In the genomic region with DNA sequence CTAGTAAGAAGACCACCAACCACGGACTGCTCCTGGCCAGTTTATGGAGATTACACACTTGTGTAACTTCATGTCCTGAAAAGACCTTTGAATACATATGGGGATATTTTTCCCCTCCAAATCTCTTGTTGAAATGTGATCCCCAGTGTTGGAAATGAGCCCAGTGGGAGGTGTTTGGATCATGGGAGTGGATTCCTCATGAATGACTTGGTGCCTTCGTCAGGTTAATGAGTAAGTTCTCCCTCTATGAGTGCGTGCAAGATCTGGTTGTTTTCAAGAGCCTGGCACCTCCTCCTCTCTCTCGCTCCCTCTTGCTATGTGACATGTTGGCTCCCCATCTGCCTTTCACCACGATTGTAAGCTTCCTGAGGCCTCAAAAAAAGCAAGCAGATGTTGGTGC, we compare ENCODE assay signal across 13 cellular contexts.
DNase-seq lines count a peak whose midpoint lies in the region; ATAC-seq and TF ChIP-seq lines count a peak whose summit lies in the region.
"Had no signal": no experiment of that assay in that cellular context is flagged by ENCODE, and none has a peak within 500 bp of the region (broad histone marks: within the 10 kb centered on the region; RNA-seq: fewer than 3 reads in every experiment).

No MANE protein-coding gene starts in this region.

- no peak for TF ChIP-seq CTCF in left ventricle myocardium inferior (IDR thresholded peaks at IDR 0.05; ENCODE audit: borderline replicate concordance)
- no peak for TF ChIP-seq CTCF in fibroblast of pulmonary artery (IDR thresholded peaks at IDR 0.05; ENCODE audit: low read length, missing control alignments)

- peak overlapping the region; percentile 75 for H3K27ac ChIP-seq in left ventricle myocardium inferior (replicated peaks)

- no peaks in the 10 kb centered on the region for H3K9me3 ChIP-seq in left ventricle myocardium inferior (replicated peaks)

- no peak overlapping the region for H3K4me3 ChIP-seq in left ventricle myocardium inferior
- no peak overlapping the region for H3K4me3 ChIP-seq in fibroblast of pulmonary artery (replicated peaks; ENCODE audit: low read depth, low read length)

- DNase-seq in left ventricle myocardium inferior (no peak), Right ventricle myocardium inferior (ENCODE audit: missing footprints) (no peak), fibroblast of pulmonary artery (ENCODE audit: low read depth) (peak; percentile 85), stromal cell of bone marrow (ENCODE audit: low read depth) (peak; percentile 31), GF-D8 (lab: John Stamatoyannopoulos, UW) (no peak), T-helper 1 cell (no peak), NCI-H1417 (lab: John Stamatoyannopoulos, UW) (no peak)
- DNase-seq: activated gamma-delta T cell treated with Interleukin-2 at 50 U/mL for 16 hours; NCI-H2107; stimulated activated CD4-positive, alpha-beta T cell treated with anti-CD3 and anti-CD28 coated beads, Interleukin-15, amount 100 ng/mL, for 24 hours; T-helper 17 cell had no signal

- no peaks in the 10 kb centered on the region for H3K36me3 ChIP-seq in left ventricle myocardium inferior

- H3K27me3 ChIP-seq in left ventricle myocardium inferior (ENCODE audit: low read depth): no peaks in the 10 kb centered on the region

- intact Hi-C loops in left ventricle myocardium inferior (cut with micrococcal nuclease): no loop called here
- intact Hi-C loops in Right ventricle myocardium inferior (cut with DNase I): no loop called here

- no peak for ATAC-seq in Right ventricle myocardium inferior
- ATAC-seq in SK-N-SH treated with all-trans-retinoic acid at 6 μM for 48 hours: peak; percentile 62
- ATAC-seq: left lobe of liver, T-helper 17 cell had no signal

- peaks cover 49% of the 10 kb centered on the region for H3K4me1 ChIP-seq in left ventricle myocardium inferior

TF ChIP-seq in SK-N-SH treated with all-trans-retinoic acid at 6 μM for 48 hours, 23 proteins besides CTCF, POLR2A, EP300 and RAD21:
- no peak for TF ChIP-seq ZFP30 (CRISPR knock-in tag; IDR thresholded peaks at IDR 0.05)
- no peak for TF ChIP-seq ZNF70 (CRISPR knock-in tag; IDR thresholded peaks at IDR 0.05)
- no peak for TF ChIP-seq OSR1 (CRISPR knock-in tag; IDR thresholded peaks at IDR 0.05)
- no peak for TF ChIP-seq PPARA (CRISPR knock-in tag; IDR thresholded peaks at IDR 0.05; ENCODE audit: borderline replicate concordance)
- TF ChIP-seq SNAI2 (CRISPR knock-in tag; IDR thresholded peaks at IDR 0.05): no peak
- no peak for TF ChIP-seq ISL1 (CRISPR knock-in tag; IDR thresholded peaks at IDR 0.05)

Comparison
In these comparisons a context has a peak if more than half of its experiments do, and no peak if none do; other contexts are left out.
1. DNase-seq: peak in fibroblast of pulmonary artery (single experiment) and stromal cell of bone marrow (single experiment); none in left ventricle myocardium inferior (single experiment), Right ventricle myocardium inferior (single experiment), GF-D8 (single experiment), T-helper 1 cell (0 of 5) and NCI-H1417 (0 of 3).